ENCODE assay signal across 20 cellular contexts in the genomic region with DNA sequence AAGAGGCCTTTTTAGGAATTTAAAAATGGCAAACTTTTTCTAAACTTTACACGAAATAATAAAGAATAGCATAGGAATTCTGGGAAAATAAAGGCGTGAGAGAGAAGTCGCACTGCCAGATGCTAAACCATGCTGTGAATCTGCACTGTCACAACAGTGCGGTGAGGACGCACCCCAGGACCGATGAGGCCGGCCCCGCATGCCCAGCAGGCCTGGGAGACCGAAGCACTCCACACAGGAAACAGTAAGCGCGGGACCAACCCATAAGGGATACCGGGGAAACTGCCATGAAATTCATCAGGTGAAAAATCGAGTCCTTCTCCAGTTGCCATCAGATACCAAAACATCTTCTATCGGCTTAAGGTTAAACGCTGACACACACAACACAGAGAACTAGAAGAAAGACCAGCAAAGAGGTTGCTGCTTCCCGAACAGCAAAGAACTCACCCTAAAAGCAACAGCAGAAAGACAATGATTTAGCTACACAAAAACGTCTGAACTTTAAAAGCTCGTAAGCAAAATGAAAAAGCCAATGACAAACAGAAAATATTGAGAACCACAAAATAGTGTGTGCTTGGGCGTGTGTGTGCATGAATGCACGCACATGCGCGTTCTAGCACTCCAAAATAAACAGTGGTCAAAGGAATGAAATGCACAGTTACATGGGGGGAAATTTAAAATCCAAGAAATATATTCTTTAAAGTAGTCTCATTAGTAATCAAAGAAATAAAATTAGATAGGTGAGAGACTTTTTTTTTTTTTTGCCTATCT. TPM values are rescaled to one million over a fixed set of nuclear protein-coding genes. Genes with fewer than 3 reads are reported as not detected.
"Had no signal": no experiment of that assay in that cellular context is flagged by ENCODE, and none has a peak within 500 bp of the region (broad histone marks: within the 10 kb centered on the region; RNA-seq: fewer than 3 reads in every experiment).

No MANE protein-coding gene starts in this region.

- H3K4me3 Mint-ChIP-seq: activated naive CD8-positive, alpha-beta T cell treated with anti-CD3 and anti-CD28 coated beads, Interleukin-2, amount 50 U/mL, for 24 hours; activated T-helper 1 cell treated with anti-CD3 and anti-CD28 coated beads, Interleukin-12 subunit alpha, Interleukin-12 subunit beta, Interleukin-2, Interleukin-4 antibody, amounts not matched to agents 30 ng/mL and 10 ng/mL and 1 ng/mL, durations not matched to agents 14 hours and 24 hours and 36 hours; effector memory CD8-positive, alpha-beta T cell; immature natural killer cell; naive thymus-derived CD8-positive, alpha-beta T cell; stimulated activated naive B cell treated with anti-CD40 and anti-IgM and Interleukin-4, amounts not matched to agents 10 μg/mL and 1 μg/mL and 100 μg/mL, for 72 hours had no signal

- DNase-seq: activated CD4-positive, alpha-beta T cell treated with anti-CD3 and anti-CD28 coated beads for 48 hours; activated naive CD4-positive, alpha-beta T cell; activated naive CD8-positive, alpha-beta T cell treated with anti-CD3 and anti-CD28 coated beads, Interleukin-2, amount 50 U/mL, for 24 hours; central memory CD4-positive, alpha-beta T cell; cortex of kidney; effector memory CD8-positive, alpha-beta T cell; immature natural killer cell; left cardiac atrium; mucosa of descending colon; naive thymus-derived CD8-positive, alpha-beta T cell; spleen; stimulated activated CD4-positive, alpha-beta T cell treated with anti-CD3 and anti-CD28 coated beads, Interleukin-1b, Interleukin-23, amount 100 ng/mL, for 48 hours; stimulated activated naive B cell treated with anti-CD40 and anti-IgM and Interleukin-4, amounts not matched to agents 10 μg/mL and 1 μg/mL and 100 μg/mL, for 72 hours; T-helper 1 cell; transverse colon had no signal

- H3K27ac Mint-ChIP-seq: activated naive CD8-positive, alpha-beta T cell treated with anti-CD3 and anti-CD28 coated beads, Interleukin-2, amount 50 U/mL, for 24 hours; activated T-helper 1 cell treated with anti-CD3 and anti-CD28 coated beads, Interleukin-12 subunit alpha, Interleukin-12 subunit beta, Interleukin-2, Interleukin-4 antibody, amounts not matched to agents 30 ng/mL and 10 ng/mL and 1 ng/mL, durations not matched to agents 14 hours and 24 hours and 36 hours; effector memory CD8-positive, alpha-beta T cell; immature natural killer cell; naive thymus-derived CD8-positive, alpha-beta T cell; progenitor cell of endocrine pancreas; stimulated activated naive B cell treated with anti-CD40 and anti-IgM and Interleukin-4, amounts not matched to agents 10 μg/mL and 1 μg/mL and 100 μg/mL, for 72 hours had no signal

- H3K27me3 Mint-ChIP-seq: activated naive CD8-positive, alpha-beta T cell treated with anti-CD3 and anti-CD28 coated beads, Interleukin-2, amount 50 U/mL, for 24 hours; progenitor cell of endocrine pancreas had no signal

- H3K4me3 ChIP-seq: ascending aorta, mucosa of descending colon, spleen, transverse colon had no signal

- H3K27me3 ChIP-seq: ascending aorta, neutrophil, spleen, transverse colon had no signal

- H3K4me1 Mint-ChIP-seq: activated naive CD8-positive, alpha-beta T cell treated with anti-CD3 and anti-CD28 coated beads, Interleukin-2, amount 50 U/mL, for 24 hours; naive thymus-derived CD8-positive, alpha-beta T cell had no signal

- H3K9me3 ChIP-seq: ascending aorta, neutrophil, transverse colon had no signal

- H3K27ac ChIP-seq: ascending aorta, neutrophil, spleen, transverse colon had no signal

- ATAC-seq: activated naive CD8-positive, alpha-beta T cell treated with anti-CD3 and anti-CD28 coated beads, Interleukin-2, amount 50 U/mL, for 24 hours; effector memory CD8-positive, alpha-beta T cell; left cardiac atrium; mucosa of descending colon; naive thymus-derived CD8-positive, alpha-beta T cell; sciatic nerve; stimulated activated naive B cell treated with anti-CD40 and anti-IgM and Interleukin-4, amounts not matched to agents 10 μg/mL and 1 μg/mL and 100 μg/mL, for 72 hours had no signal

- H3K36me3 ChIP-seq: ascending aorta, transverse colon had no signal

RNA-seq across cellular contexts. Expression of a gene that starts 15.4 kb away (rescaled TPM):
- total RNA-seq: ascending aorta had no signal
